In genomic region chr1:231626951-231627614, GRCh38 we compare ENCODE assay signal across 1 cellular context.
TF ChIP-seq lines count a peak whose summit lies in the region.

No MANE protein-coding gene starts in this region.

TF ChIP-seq in WTC11, 78 proteins besides CTCF, POLR2A, EP300 and RAD21 (continued from another document):
- TF ChIP-seq AFF4 (CRISPR knock-in tag; IDR thresholded peaks at IDR 0.05; ENCODE audit: borderline replicate concordance) (no peak), NR1H2 (CRISPR knock-in tag; IDR thresholded peaks at IDR 0.05) (no peak), NFYB (CRISPR knock-in tag; conservative IDR thresholded peaks at IDR 0.05; ENCODE audit: low read depth) (no peak), ZNF512 (CRISPR knock-in tag; IDR thresholded peaks at IDR 0.05; ENCODE audit: borderline replicate concordance) (no peak), E2F4 (CRISPR knock-in tag; IDR thresholded peaks at IDR 0.05; ENCODE audit: borderline replicate concordance, low read depth) (no peak), ZNF671 (CRISPR knock-in tag; IDR thresholded peaks at IDR 0.05) (no peak), ZNF263 (CRISPR knock-in tag; IDR thresholded peaks at IDR 0.05; ENCODE audit: low read depth) (no peak; the same call in 1 of the 2 replicates), E2F1 (CRISPR knock-in tag; IDR thresholded peaks at IDR 0.05) (no peak), EMX1 (CRISPR knock-in tag; IDR thresholded peaks at IDR 0.05) (no peak), CBFB (CRISPR knock-in tag; IDR thresholded peaks at IDR 0.05; ENCODE audit: low read depth) (0 out of 2 replicates have a peak, but pooled peaks have one; percentile 77), ZNF121 (CRISPR knock-in tag; IDR thresholded peaks at IDR 0.05) (no peak), CDX4 (CRISPR knock-in tag; IDR thresholded peaks at IDR 0.05; ENCODE audit: borderline replicate concordance) (no peak), ZNF396 (CRISPR knock-in tag; IDR thresholded peaks at IDR 0.05; ENCODE audit: borderline replicate concordance) (no peak), FOXK1 (CRISPR knock-in tag; IDR thresholded peaks at IDR 0.05) (no peak)
